8 cellular contexts compared by ENCODE assay signal in genomic region chr1:112718691-112719418, GRCh38. TPM values are rescaled to one million over a fixed set of nuclear protein-coding genes. Genes with fewer than 3 reads are reported as not detected.
DNase-seq lines count a peak whose midpoint lies in the region; ATAC-seq, FAIRE-seq and TF ChIP-seq lines count a peak whose summit lies in the region.

No MANE protein-coding gene starts in this region.

- H3K4me1 Mint-ChIP-seq in IgD-negative memory B cell, result peaks cover 11 to 14% (median 13%) of the 10 kb centered on the region in 3 donors

- H2AFZ ChIP-seq in osteoblast (ENCODE audit: low read length), result peak overlapping the region; percentile 86

- peak overlapping the region in 3 of 4 donors; percentile 54 to 85 (median 81) for H3K4me3 Mint-ChIP-seq in IgD-negative memory B cell

- peak; percentile 29 for ATAC-seq in foreskin keratinocyte
- ATAC-seq in thoracic aorta (ENCODE audit: insufficient number of reproducible peaks, low FRiP score, low read depth), result no peak
- no peak for ATAC-seq in GM19023 (IDR thresholded peaks at IDR 0.05; ENCODE audit: unreplicated experiment)

- H3K36me3 Mint-ChIP-seq in IgD-negative memory B cell, result no peaks in the 10 kb centered on the region

- TF ChIP-seq CTCF in D721Med (IDR thresholded peaks at IDR 0.05; ENCODE audit: insufficient read depth, missing control alignments) (peak; percentile 85), foreskin keratinocyte (conservative IDR thresholded peaks at IDR 0.05) (peak; percentile 93), osteoblast (IDR thresholded peaks at IDR 0.05; ENCODE audit: extremely low read depth, low read depth, low read length) (peak; percentile 73), thoracic aorta (IDR thresholded peaks at IDR 0.05) (peak; percentile 88)

- no peak for FAIRE-seq in D721Med (lab: Jason Lieb, UNC)

- no peak overlapping the region for H3K27ac Mint-ChIP-seq in IgD-negative memory B cell

- DNase-seq in D721Med (ENCODE audit: insufficient read length, low spot score) (no peak), RPMI8226 (peak; percentile 74), foreskin keratinocyte (no peak), osteoblast (ENCODE audit: insufficient read length, low spot score, missing footprints) (peak; percentile 98), thoracic aorta (ENCODE audit: low spot score) (no peak)
- DNase-seq in activated effector memory CD4-positive, alpha-beta T cell treated with Interleukin-2 at 50 U/mL for 16 hours, result peak; percentile 60

- no peaks in the 10 kb centered on the region for H3K9me3 Mint-ChIP-seq in IgD-negative memory B cell

- peaks cover 18% of the 10 kb centered on the region for H3K27me3 Mint-ChIP-seq in IgD-negative memory B cell

- H3K36me3 ChIP-seq in osteoblast (ENCODE audit: insufficient read depth, low read length), result no peaks in the 10 kb centered on the region
- no peaks in the 10 kb centered on the region for H3K36me3 ChIP-seq in thoracic aorta

- H3K4me2 ChIP-seq in osteoblast (ENCODE audit: insufficient read depth, low read length), result peak overlapping the region; percentile 78

- H3K4me1 ChIP-seq in foreskin keratinocyte (no peaks in the 10 kb centered on the region), osteoblast (ENCODE audit: insufficient read depth, low read length) (peaks cover 26% of the 10 kb centered on the region), thoracic aorta (ENCODE audit: control insufficient read depth in 1 of 2, low read depth in 2 of 2) (peaks cover 5 to 20% of the 10 kb centered on the region in 2 donors)

- H3K79me2 ChIP-seq in osteoblast (ENCODE audit: insufficient read depth, low read length), result no peaks in the 10 kb centered on the region

- H3K9me3 ChIP-seq in osteoblast (ENCODE audit: low read depth, low read length), result no peaks in the 10 kb centered on the region
- H3K9me3 ChIP-seq in thoracic aorta, result no peaks in the 10 kb centered on the region

- H3K4me3 ChIP-seq in osteoblast (ENCODE audit: insufficient read depth, low read length) (peak overlapping the region; percentile 68), thoracic aorta (peak overlapping the region; percentile 67)

- H3K27me3 ChIP-seq in foreskin keratinocyte (no peaks in the 10 kb centered on the region), osteoblast (ENCODE audit: insufficient read depth, low read length) (no peaks in the 10 kb centered on the region), thoracic aorta (replicated peaks; ENCODE audit: insufficient read depth) (no peaks in the 10 kb centered on the region)

- no peak overlapping the region for H3K27ac ChIP-seq in foreskin keratinocyte
- H3K27ac ChIP-seq in osteoblast (ENCODE audit: low read depth, low read length), result no peak overlapping the region
- no peak overlapping the region for H3K27ac ChIP-seq in thoracic aorta

- H4K20me1 ChIP-seq in osteoblast (ENCODE audit: insufficient read depth, low read length), result no peaks in the 10 kb centered on the region

RNA-seq across cellular contexts. Expression of gene PPM1J, which starts 3.7 kb away (rescaled TPM):
- polyA plus RNA-seq in IgD-negative memory B cell, result 1.4 TPM
- 6.0 and 6.3 TPM in 2 replicates for total RNA-seq in foreskin keratinocyte
- 9.2 and 10.1 TPM in 2 replicates for polyA plus RNA-seq in foreskin keratinocyte
- total RNA-seq in osteoblast, result 0.59 and 1.1 TPM in 2 replicates
- total RNA-seq in thoracic aorta, result 1 to 10 TPM; 2.3 to 2.7 TPM

RNA-seq across cellular contexts. Expression of gene RHOC, which starts 11.9 kb away (rescaled TPM):
- 41.8 TPM for polyA plus RNA-seq in IgD-negative memory B cell
- total RNA-seq in foreskin keratinocyte, result 523 and 542 TPM in 2 replicates
- polyA plus RNA-seq in foreskin keratinocyte, result 728 and 811 TPM in 2 replicates
- total RNA-seq in osteoblast, result 276 and 325 TPM in 2 replicates
- total RNA-seq in thoracic aorta, result 100 to 1,000 TPM; 297 to 378 TPM

RNA-seq across cellular contexts. Expression of gene MOV10, which starts 44.4 kb away (rescaled TPM):
- polyA plus RNA-seq in IgD-negative memory B cell (5.6 TPM), foreskin keratinocyte (83.8 and 87.6 TPM in 2 replicates)
- total RNA-seq in foreskin keratinocyte (68.8 and 74.7 TPM in 2 replicates), osteoblast (35.1 and 38.7 TPM in 2 replicates), thoracic aorta (10 to 100 TPM; 28.3 to 31.9 TPM)

Comparison
In these comparisons a context has a peak if more than half of its experiments do, and no peak if none do; other contexts are left out.
1. DNase-seq: peak in RPMI8226 (single experiment), activated effector memory CD4-positive, alpha-beta T cell treated with Interleukin-2 at 50 U/mL for 16 hours (single experiment) and osteoblast (single experiment); none in D721Med (single experiment), foreskin keratinocyte (0 of 2) and thoracic aorta (single experiment).
2. Peak in every context shown above with its lines, with median percentiles within 50 percentile points of each other: CTCF ChIP-seq.